In genomic region chr2:169871994-169872393, GRCh38 we compare ENCODE assay signal across 1 cellular context.
TF ChIP-seq lines count a peak whose summit lies in the region.

No MANE protein-coding gene starts in this region.

TF ChIP-seq in HepG2, 621 proteins besides CTCF, POLR2A, EP300 and RAD21:
- TF ChIP-seq, protein P1, sequence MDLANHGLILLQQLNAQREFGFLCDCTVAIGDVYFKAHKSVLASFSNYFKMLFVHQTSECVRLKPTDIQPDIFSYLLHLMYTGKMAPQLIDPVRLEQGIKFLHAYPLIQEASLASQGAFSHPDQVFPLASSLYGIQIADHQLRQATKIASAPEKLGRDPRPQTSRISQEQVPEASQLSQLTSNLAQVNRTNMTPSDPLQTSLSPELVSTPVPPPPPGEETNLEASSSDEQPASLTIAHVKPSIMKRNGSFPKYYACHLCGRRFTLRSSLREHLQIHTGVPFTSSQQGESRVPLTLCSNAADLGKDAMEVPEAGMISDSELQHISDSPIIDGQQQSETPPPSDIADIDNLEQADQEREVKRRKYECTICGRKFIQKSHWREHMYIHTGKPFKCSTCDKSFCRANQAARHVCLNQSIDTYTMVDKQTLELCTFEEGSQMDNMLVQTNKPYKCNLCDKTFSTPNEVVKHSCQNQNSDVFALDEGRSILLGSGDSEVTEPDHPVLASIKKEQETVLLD (CRISPR knock-in tag; IDR thresholded peaks at IDR 0.05; ENCODE audit: low read depth) = no peak
- TF ChIP-seq KDM1A (CRISPR knock-in tag; IDR thresholded peaks at IDR 0.05) (no peak), PLRG1 (conservative IDR thresholded peaks at IDR 0.05) (no peak), MAFF (IDR thresholded peaks at IDR 0.05; ENCODE audit: low read depth, low read length) (peak; percentile 42), ZSCAN12 (CRISPR knock-in tag; IDR thresholded peaks at IDR 0.05) (no peak), ZIK1 (CRISPR knock-in tag; IDR thresholded peaks at IDR 0.05; ENCODE audit: borderline replicate concordance, low read depth) (no peak), ZNF430 (CRISPR knock-in tag; IDR thresholded peaks at IDR 0.05) (no peak), SRF (IDR thresholded peaks at IDR 0.05; ENCODE audit: low read depth, low read length) (no peak), ATF2 (CRISPR knock-in tag; IDR thresholded peaks at IDR 0.05) (no peak), ZNF263 (CRISPR knock-in tag; IDR thresholded peaks at IDR 0.05) (no peak), MAFK (conservative IDR thresholded peaks at IDR 0.05 in 1 of 2, IDR thresholded peaks at IDR 0.05 in 1 of 2; ENCODE audit: low read length in 2 of 2) (peak; percentile 34 to 76)
- TF ChIP-seq, protein P2, sequence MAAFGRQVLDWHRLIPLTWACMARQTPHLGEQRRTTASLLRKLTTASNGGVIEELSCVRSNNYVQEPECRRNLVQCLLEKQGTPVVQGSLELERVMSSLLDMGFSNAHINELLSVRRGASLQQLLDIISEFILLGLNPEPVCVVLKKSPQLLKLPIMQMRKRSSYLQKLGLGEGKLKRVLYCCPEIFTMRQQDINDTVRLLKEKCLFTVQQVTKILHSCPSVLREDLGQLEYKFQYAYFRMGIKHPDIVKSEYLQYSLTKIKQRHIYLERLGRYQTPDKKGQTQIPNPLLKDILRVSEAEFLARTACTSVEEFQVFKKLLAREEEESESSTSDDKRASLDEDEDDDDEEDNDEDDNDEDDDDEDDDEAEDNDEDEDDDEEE (CRISPR knock-in tag; IDR thresholded peaks at IDR 0.05) = no peak
- TF ChIP-seq, protein P3, sequence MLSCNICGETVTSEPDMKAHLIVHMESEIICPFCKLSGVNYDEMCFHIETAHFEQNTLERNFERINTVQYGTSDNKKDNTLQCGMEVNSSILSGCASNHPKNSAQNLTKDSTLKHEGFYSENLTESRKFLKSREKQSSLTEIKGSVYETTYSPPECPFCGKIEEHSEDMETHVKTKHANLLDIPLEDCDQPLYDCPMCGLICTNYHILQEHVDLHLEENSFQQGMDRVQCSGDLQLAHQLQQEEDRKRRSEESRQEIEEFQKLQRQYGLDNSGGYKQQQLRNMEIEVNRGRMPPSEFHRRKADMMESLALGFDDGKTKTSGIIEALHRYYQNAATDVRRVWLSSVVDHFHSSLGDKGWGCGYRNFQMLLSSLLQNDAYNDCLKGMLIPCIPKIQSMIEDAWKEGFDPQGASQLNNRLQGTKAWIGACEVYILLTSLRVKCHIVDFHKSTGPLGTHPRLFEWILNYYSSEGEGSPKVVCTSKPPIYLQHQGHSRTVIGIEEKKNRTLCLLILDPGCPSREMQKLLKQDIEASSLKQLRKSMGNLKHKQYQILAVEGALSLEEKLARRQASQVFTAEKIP (CRISPR knock-in tag; IDR thresholded peaks at IDR 0.05; ENCODE audit: borderline replicate concordance) = no peak
- TF ChIP-seq, protein P4, sequence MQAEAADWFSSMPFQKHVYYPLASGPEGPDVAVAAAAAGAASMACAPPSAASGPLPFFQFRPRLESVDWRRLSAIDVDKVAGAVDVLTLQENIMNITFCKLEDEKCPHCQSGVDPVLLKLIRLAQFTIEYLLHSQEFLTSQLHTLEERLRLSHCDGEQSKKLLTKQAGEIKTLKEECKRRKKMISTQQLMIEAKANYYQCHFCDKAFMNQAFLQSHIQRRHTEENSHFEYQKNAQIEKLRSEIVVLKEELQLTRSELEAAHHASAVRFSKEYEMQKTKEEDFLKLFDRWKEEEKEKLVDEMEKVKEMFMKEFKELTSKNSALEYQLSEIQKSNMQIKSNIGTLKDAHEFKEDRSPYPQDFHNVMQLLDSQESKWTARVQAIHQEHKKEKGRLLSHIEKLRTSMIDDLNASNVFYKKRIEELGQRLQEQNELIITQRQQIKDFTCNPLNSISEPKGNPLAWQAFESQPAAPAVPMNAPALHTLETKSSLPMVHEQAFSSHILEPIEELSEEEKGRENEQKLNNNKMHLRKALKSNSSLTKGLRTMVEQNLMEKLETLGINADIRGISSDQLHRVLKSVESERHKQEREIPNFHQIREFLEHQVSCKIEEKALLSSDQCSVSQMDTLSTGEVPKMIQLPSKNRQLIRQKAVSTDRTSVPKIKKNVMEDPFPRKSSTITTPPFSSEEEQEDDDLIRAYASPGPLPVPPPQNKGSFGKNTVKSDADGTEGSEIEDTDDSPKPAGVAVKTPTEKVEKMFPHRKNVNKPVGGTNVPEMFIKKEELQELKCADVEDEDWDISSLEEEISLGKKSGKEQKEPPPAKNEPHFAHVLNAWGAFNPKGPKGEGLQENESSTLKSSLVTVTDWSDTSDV (CRISPR knock-in tag; IDR thresholded peaks at IDR 0.05) = no peak
- TF ChIP-seq, protein P5, sequence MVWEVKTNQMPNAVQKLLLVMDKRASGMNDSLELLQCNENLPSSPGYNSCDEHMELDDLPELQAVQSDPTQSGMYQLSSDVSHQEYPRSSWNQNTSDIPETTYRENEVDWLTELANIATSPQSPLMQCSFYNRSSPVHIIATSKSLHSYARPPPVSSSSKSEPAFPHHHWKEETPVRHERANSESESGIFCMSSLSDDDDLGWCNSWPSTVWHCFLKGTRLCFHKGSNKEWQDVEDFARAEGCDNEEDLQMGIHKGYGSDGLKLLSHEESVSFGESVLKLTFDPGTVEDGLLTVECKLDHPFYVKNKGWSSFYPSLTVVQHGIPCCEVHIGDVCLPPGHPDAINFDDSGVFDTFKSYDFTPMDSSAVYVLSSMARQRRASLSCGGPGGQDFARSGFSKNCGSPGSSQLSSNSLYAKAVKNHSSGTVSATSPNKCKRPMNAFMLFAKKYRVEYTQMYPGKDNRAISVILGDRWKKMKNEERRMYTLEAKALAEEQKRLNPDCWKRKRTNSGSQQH (CRISPR knock-in tag; IDR thresholded peaks at IDR 0.05; ENCODE audit: low read depth) = no peak
